ENCODE assay signal across 1 cellular context in genomic region chr11:10648896-10649295, GRCh38.
TF ChIP-seq lines count a peak whose summit lies in the region.

No MANE protein-coding gene starts in this region.

TF ChIP-seq in IMR-90, 13 proteins besides CTCF, POLR2A, EP300 and RAD21 (continued from another document):
- no peak for TF ChIP-seq USF2 (IDR thresholded peaks at IDR 0.05; ENCODE audit: low read depth, low read length)
- no peak for TF ChIP-seq SMC3 (IDR thresholded peaks at IDR 0.05; ENCODE audit: low read depth, low read length)
- TF ChIP-seq MXI1 (IDR thresholded peaks at IDR 0.05; ENCODE audit: borderline replicate concordance, low read depth, low read length), result no peak
- no peak for TF ChIP-seq BHLHE40 (IDR thresholded peaks at IDR 0.05; ENCODE audit: low read depth, low read length)
TF ChIP-seq in IMR-90: peak in this region for 0.
